1 cellular context compared by ENCODE assay signal in the genomic region with DNA sequence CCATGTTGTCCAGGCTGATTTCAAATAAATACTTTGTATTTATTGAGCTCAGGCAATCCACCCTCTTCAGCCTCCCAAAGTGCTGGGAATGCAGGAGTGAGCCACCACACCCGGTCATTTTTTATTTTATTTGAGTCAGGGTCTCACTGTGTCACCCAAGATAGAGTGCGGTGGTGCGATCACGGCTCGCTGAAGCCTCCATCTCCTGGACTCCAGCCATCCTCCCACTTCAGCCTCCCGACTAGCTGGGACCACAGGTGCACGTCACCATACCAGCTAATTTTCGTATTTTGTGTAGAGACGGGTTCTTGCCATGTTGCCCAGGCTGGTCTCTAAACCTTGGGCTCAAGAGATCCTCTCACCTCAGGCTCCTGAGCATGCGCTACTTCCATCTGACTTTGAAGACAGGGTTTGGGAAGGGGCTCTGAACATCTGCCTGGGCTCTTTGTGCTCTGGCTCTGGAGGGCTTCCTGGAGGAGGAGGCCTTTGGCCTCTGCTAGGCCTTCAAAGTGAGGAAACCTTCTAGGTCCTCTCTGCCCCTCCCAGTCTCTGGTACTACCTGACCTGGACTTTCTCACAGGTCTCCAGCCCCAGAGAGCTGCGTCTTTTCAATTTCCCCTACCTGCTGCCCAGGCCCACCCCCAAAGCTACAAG.
TF ChIP-seq lines count a peak whose summit lies in the region.

No MANE protein-coding gene starts in this region.

TF ChIP-seq in K562, 482 proteins besides CTCF, POLR2A, EP300 and RAD21 (continued from another document):
- TF ChIP-seq NR2C1 (IDR thresholded peaks at IDR 0.05) (no peak), NR2C1 (tag; IDR thresholded peaks at IDR 0.05) (no peak), FOXA3 (CRISPR knock-in tag; conservative IDR thresholded peaks at IDR 0.05 in 1 of 2, IDR thresholded peaks at IDR 0.05 in 1 of 2) (no peak), FOXP1 (CRISPR knock-in tag; IDR thresholded peaks at IDR 0.05) (0 out of 2 replicates have a peak, but pooled peaks have one; percentile 36), ZNF121 (CRISPR knock-in tag; conservative IDR thresholded peaks at IDR 0.05) (no peak), KDM1A (IDR thresholded peaks at IDR 0.05) (peak; percentile 65 to 88), ZNF146 (CRISPR knock-in tag; IDR thresholded peaks at IDR 0.05; ENCODE audit: unreplicated experiment) (no peak), KDM5B (IDR thresholded peaks at IDR 0.05; ENCODE audit: insufficient replicate concordance, low read depth, low read length) (no peak), C11orf30 (IDR thresholded peaks at IDR 0.05; ENCODE audit: low read depth) (no peak), ZNF609 (CRISPR knock-in tag; IDR thresholded peaks at IDR 0.05; ENCODE audit: borderline replicate concordance) (no peak), CEBPB (tag; IDR thresholded peaks at IDR 0.05) (no peak), MAX (CRISPR knock-in tag; IDR thresholded peaks at IDR 0.05) (peak; percentile 18; the same call in 1 of the 2 replicates), SAFB2 (IDR thresholded peaks at IDR 0.05; ENCODE audit: borderline replicate concordance, low read depth, low read length, severe bottlenecking) (no peak), E2F5 (CRISPR knock-in tag; IDR thresholded peaks at IDR 0.05) (0 out of 2 replicates have a peak, but pooled peaks have one; percentile 32), FIP1L1 (IDR thresholded peaks at IDR 0.05; ENCODE audit: low read depth, low read length, poor library complexity, severe bottlenecking) (no peak), BDP1 (IDR thresholded peaks at IDR 0.05; ENCODE audit: insufficient read depth, insufficient read length) (no peak), GATA2 (CRISPR knock-in tag; IDR thresholded peaks at IDR 0.05) (no peak), ZBTB1 (CRISPR knock-in tag; IDR thresholded peaks at IDR 0.05; ENCODE audit: borderline replicate concordance, low read depth) (no peak), CHAMP1 (IDR thresholded peaks at IDR 0.05) (no peak), ZNF449 (CRISPR knock-in tag; IDR thresholded peaks at IDR 0.05) (no peak), ADNP (tag; IDR thresholded peaks at IDR 0.05) (peak; percentile 69), GTF3C2 (IDR thresholded peaks at IDR 0.05; ENCODE audit: borderline replicate concordance, extremely low read depth, insufficient read length) (peak; percentile 50), CBFB (CRISPR knock-in tag; IDR thresholded peaks at IDR 0.05) (0 out of 2 replicates have a peak, but pooled peaks have one; percentile 11), NRF1 (conservative IDR thresholded peaks at IDR 0.05 in 1 of 2, IDR thresholded peaks at IDR 0.05 in 1 of 2) (no peak), TGIF2 (CRISPR knock-in tag; IDR thresholded peaks at IDR 0.05) (no peak), POU5F1 (IDR thresholded peaks at IDR 0.05; ENCODE audit: borderline replicate concordance, low read depth, low read length, partially characterized antibody) (no peak), ILK (tag; IDR thresholded peaks at IDR 0.05; ENCODE audit: borderline replicate concordance, low read depth) (no peak), MCM7 (IDR thresholded peaks at IDR 0.05) (no peak), ZNF699 (CRISPR knock-in tag; IDR thresholded peaks at IDR 0.05; ENCODE audit: insufficient replicate concordance) (no peak), FOXJ3 (CRISPR knock-in tag; IDR thresholded peaks at IDR 0.05) (no peak), GTF2F1 (IDR thresholded peaks at IDR 0.05; ENCODE audit: low read depth, low read length) (no peak), ZNF143 (CRISPR knock-in tag; IDR thresholded peaks at IDR 0.05) (0 out of 2 replicates have a peak, but pooled peaks have one; percentile 15), ZFP36 (IDR thresholded peaks at IDR 0.05; ENCODE audit: low read depth, low read length, partially characterized antibody) (peak; percentile 99)
TF ChIP-seq in K562: peak in this region for 15.
